Comparison of ENCODE assay signal across 1 cellular context in genomic region chr2:222982010-222982908, GRCh38.
TF ChIP-seq lines count a peak whose summit lies in the region.

No MANE protein-coding gene starts in this region.

TF ChIP-seq in HepG2, 621 proteins besides CTCF, POLR2A, EP300 and RAD21 (continued from another document and continues in another):
- TF ChIP-seq HMG20A (CRISPR knock-in tag; IDR thresholded peaks at IDR 0.05; ENCODE audit: borderline replicate concordance) = no peak
- no peak for TF ChIP-seq ELK4 (CRISPR knock-in tag; IDR thresholded peaks at IDR 0.05; ENCODE audit: borderline replicate concordance)
- 0 out of 2 replicates have a peak, but pooled peaks have one; percentile 29 for TF ChIP-seq ZNF878 (CRISPR knock-in tag; IDR thresholded peaks at IDR 0.05)
- TF ChIP-seq THAP11 (CRISPR knock-in tag; IDR thresholded peaks at IDR 0.05) = 0 out of 2 replicates have a peak, but pooled peaks have one; percentile 34
- TF ChIP-seq FOXA3 (CRISPR knock-in tag; IDR thresholded peaks at IDR 0.05) = peak; percentile 44; the same call in 1 of the 2 replicates
- TF ChIP-seq SMC3 (IDR thresholded peaks at IDR 0.05; ENCODE audit: low read length) = peak; percentile 62
- TF ChIP-seq CBX5 (CRISPR knock-in tag; IDR thresholded peaks at IDR 0.05; ENCODE audit: borderline replicate concordance) = peak; percentile 77; the same call in 1 of the 2 replicates
- TF ChIP-seq ZNF615 (CRISPR knock-in tag; IDR thresholded peaks at IDR 0.05; ENCODE audit: borderline replicate concordance) = no peak
- TF ChIP-seq ZNF124 (CRISPR knock-in tag; IDR thresholded peaks at IDR 0.05) = 0 out of 2 replicates have a peak, but pooled peaks have one; percentile 52
- peak; percentile 72; the same call in 1 of the 2 replicates for TF ChIP-seq ATF3 (CRISPR knock-in tag; IDR thresholded peaks at IDR 0.05)
- TF ChIP-seq FOSL2 (CRISPR knock-in tag; IDR thresholded peaks at IDR 0.05) = peak; percentile 41; the same call in 1 of the 2 replicates
- TF ChIP-seq LRRFIP1 (CRISPR knock-in tag; conservative IDR thresholded peaks at IDR 0.05) = no peak
- no peak for TF ChIP-seq STAT6 (CRISPR knock-in tag; IDR thresholded peaks at IDR 0.05; ENCODE audit: borderline replicate concordance)
- no peak for TF ChIP-seq SP140L (CRISPR knock-in tag; IDR thresholded peaks at IDR 0.05; ENCODE audit: borderline replicate concordance)
- TF ChIP-seq TFE3 (CRISPR knock-in tag; IDR thresholded peaks at IDR 0.05) = peak; percentile 31; the same call in 1 of the 2 replicates
- TF ChIP-seq ZNF770 (CRISPR knock-in tag; IDR thresholded peaks at IDR 0.05) = no peak
- 0 out of 2 replicates have a peak, but pooled peaks have one; percentile 37 for TF ChIP-seq ZBTB25 (CRISPR knock-in tag; IDR thresholded peaks at IDR 0.05)
- TF ChIP-seq REPIN1 (CRISPR knock-in tag; IDR thresholded peaks at IDR 0.05; ENCODE audit: borderline replicate concordance, low read depth) = 0 out of 2 replicates have a peak, but pooled peaks have one; percentile 45
- no peak for TF ChIP-seq ZSCAN30 (CRISPR knock-in tag; IDR thresholded peaks at IDR 0.05)
- 0 out of 2 replicates have a peak, but pooled peaks have one; percentile 31 for TF ChIP-seq ZNF792 (CRISPR knock-in tag; IDR thresholded peaks at IDR 0.05)
- 0 out of 2 replicates have a peak, but pooled peaks have one; percentile 10 for TF ChIP-seq USF2 (IDR thresholded peaks at IDR 0.05; ENCODE audit: low read depth, low read length)
- peak; percentile 28; the same call in 1 of the 2 replicates for TF ChIP-seq USF2 (CRISPR knock-in tag; IDR thresholded peaks at IDR 0.05; ENCODE audit: borderline replicate concordance)
- peak; percentile 74 for TF ChIP-seq ELF3 (CRISPR knock-in tag; IDR thresholded peaks at IDR 0.05)
- 0 out of 2 replicates have a peak, but pooled peaks have one; percentile 46 for TF ChIP-seq ZNF331 (CRISPR knock-in tag; IDR thresholded peaks at IDR 0.05)
- no peak for TF ChIP-seq KLF12 (CRISPR knock-in tag; IDR thresholded peaks at IDR 0.05; ENCODE audit: borderline replicate concordance)
- peak; percentile 66 to 99; a peak in 3 of 4 replicates for TF ChIP-seq ATF4 (CRISPR knock-in tag; IDR thresholded peaks at IDR 0.05)
- peak; percentile 90 for TF ChIP-seq CEBPB (IDR thresholded peaks at IDR 0.05; ENCODE audit: borderline replicate concordance, low read depth, low read length)
- TF ChIP-seq ARID5B (CRISPR knock-in tag; IDR thresholded peaks at IDR 0.05) = peak; percentile 23; the same call in 1 of the 2 replicates
- TF ChIP-seq KDM2A (CRISPR knock-in tag; IDR thresholded peaks at IDR 0.05; ENCODE audit: borderline replicate concordance, low read depth) = 0 out of 2 replicates have a peak, but pooled peaks have one; percentile 44
- TF ChIP-seq CCAR2 (optimal IDR thresholded peaks at IDR 0.05; ENCODE audit: low read depth, low read length) = no peak
- TF ChIP-seq THRA (CRISPR knock-in tag; IDR thresholded peaks at IDR 0.05; ENCODE audit: borderline replicate concordance) = 0 out of 2 replicates have a peak, but pooled peaks have one; percentile 21
- TF ChIP-seq MYPOP (CRISPR knock-in tag; IDR thresholded peaks at IDR 0.05) = no peak
